Comparison of ENCODE assay signal across 21 cellular contexts in genomic region chr3:126987129-126987528, GRCh38.
"Had no signal": no experiment of that assay in that cellular context is flagged by ENCODE, and none has a peak within 500 bp of the region (broad histone marks: within the 10 kb centered on the region; RNA-seq: fewer than 3 reads in every experiment).

No MANE protein-coding gene starts in this region.

- H3K9me3 Mint-ChIP-seq: activated naive CD8-positive, alpha-beta T cell treated with anti-CD3 and anti-CD28 coated beads, Interleukin-2, amount 10 ng/mL, durations not matched to agents 7 days and 5 days; activated T-helper 2 cell treated with anti-CD3 and anti-CD28 coated beads, Interferon-gamma antibody, Interleukin-2, Interleukin-4, amounts not matched to agents 10 μg/mL and 5 μg/mL and 100 μg/mL, durations not matched to agents 14 hours and 24 hours and 36 hours; immature natural killer cell; mesothelial cell of epicardium; naive thymus-derived CD8-positive, alpha-beta T cell; stimulated activated naive B cell treated with anti-CD40 and anti-IgM and Interleukin-4, amounts not matched to agents 10 μg/mL and 1 μg/mL and 100 μg/mL, for 72 hours; type B pancreatic cell had no signal

- DNase-seq: activated naive CD4-positive, alpha-beta T cell; activated naive CD8-positive, alpha-beta T cell treated with anti-CD3 and anti-CD28 coated beads, Interleukin-2, amount 10 ng/mL, durations not matched to agents 7 days and 5 days; activated T-cell treated with anti-CD3 and anti-CD28 coated beads, Interleukin-2, amount 50 U/mL, for 1 hour; amygdala; effector CD4-positive, alpha-beta T cell; foreskin melanocyte; immature natural killer cell; naive thymus-derived CD8-positive, alpha-beta T cell; right lobe of liver; small intestine; stimulated activated CD4-positive, alpha-beta T cell treated with anti-CD3 and anti-CD28 coated beads, Interleukin-2, amount 100 ng/mL, for 24 hours; stimulated activated naive B cell treated with anti-CD40 and anti-IgM and Interleukin-4, amounts not matched to agents 10 μg/mL and 1 μg/mL and 100 μg/mL, for 72 hours; T-helper 1 cell; T-helper 9 cell had no signal

- H3K27ac Mint-ChIP-seq: activated naive CD8-positive, alpha-beta T cell treated with anti-CD3 and anti-CD28 coated beads, Interleukin-2, amount 10 ng/mL, durations not matched to agents 7 days and 5 days; activated T-helper 2 cell treated with anti-CD3 and anti-CD28 coated beads, Interferon-gamma antibody, Interleukin-2, Interleukin-4, amounts not matched to agents 10 μg/mL and 5 μg/mL and 100 μg/mL, durations not matched to agents 14 hours and 24 hours and 36 hours; mesothelial cell of epicardium; stimulated activated naive B cell treated with anti-CD40 and anti-IgM and Interleukin-4, amounts not matched to agents 10 μg/mL and 1 μg/mL and 100 μg/mL, for 72 hours; type B pancreatic cell had no signal

- H3K4me3 Mint-ChIP-seq: activated naive CD8-positive, alpha-beta T cell treated with anti-CD3 and anti-CD28 coated beads, Interleukin-2, amount 10 ng/mL, durations not matched to agents 7 days and 5 days; immature natural killer cell; mesothelial cell of epicardium; stimulated activated naive B cell treated with anti-CD40 and anti-IgM and Interleukin-4, amounts not matched to agents 10 μg/mL and 1 μg/mL and 100 μg/mL, for 72 hours; type B pancreatic cell had no signal

- FAIRE-seq: pancreas, small intestine had no signal

- H3K27ac ChIP-seq: cardiac muscle cell, hepatocyte, left lung, pancreas, right lobe of liver had no signal

- H3K4me2 ChIP-seq: hepatocyte had no signal

- H3K27me3 Mint-ChIP-seq: activated naive CD8-positive, alpha-beta T cell treated with anti-CD3 and anti-CD28 coated beads, Interleukin-2, amount 10 ng/mL, durations not matched to agents 7 days and 5 days; naive thymus-derived CD8-positive, alpha-beta T cell; stimulated activated naive B cell treated with anti-CD40 and anti-IgM and Interleukin-4, amounts not matched to agents 10 μg/mL and 1 μg/mL and 100 μg/mL, for 72 hours; type B pancreatic cell had no signal

- ATAC-seq: left lung; naive thymus-derived CD8-positive, alpha-beta T cell; pancreas; right lobe of liver; stimulated activated naive B cell treated with anti-CD40 and anti-IgM and Interleukin-4, amounts not matched to agents 10 μg/mL and 1 μg/mL and 100 μg/mL, for 72 hours had no signal

- H3K27me3 ChIP-seq: hepatocyte, pancreas, right lobe of liver had no signal

- H2AFZ ChIP-seq: hepatocyte had no signal

- H3K4me1 ChIP-seq: right lobe of liver had no signal

- H3K4me3 ChIP-seq: cardiac muscle cell, hepatocyte, left lung, pancreas, right lobe of liver had no signal

- H3K36me3 Mint-ChIP-seq: activated naive CD8-positive, alpha-beta T cell treated with anti-CD3 and anti-CD28 coated beads, Interleukin-2, amount 10 ng/mL, durations not matched to agents 7 days and 5 days; immature natural killer cell; mesothelial cell of epicardium had no signal

- H3K9me3 ChIP-seq: left lung, pancreas, right lobe of liver had no signal
